In genomic region chr12:43338848-43339526, GRCh38 we compare ENCODE assay signal across 9 cellular contexts.
DNase-seq lines count a peak whose midpoint lies in the region; ATAC-seq and TF ChIP-seq lines count a peak whose summit lies in the region.
"Had no signal": no experiment of that assay in that cellular context is flagged by ENCODE, and none has a peak within 500 bp of the region (broad histone marks: within the 10 kb centered on the region; RNA-seq: fewer than 3 reads in every experiment).

No MANE protein-coding gene starts in this region.

- H3K27ac ChIP-seq in C4-2B: no peak overlapping the region

- no peak overlapping the region for H3K9ac ChIP-seq in NT2/D1 (ENCODE audit: insufficient read length, low read depth)

- no peak overlapping the region for H3K4me3 Mint-ChIP-seq in effector memory CD8-positive, alpha-beta T cell
- H3K4me3 Mint-ChIP-seq: IgD-negative memory B cell had no signal

- TF ChIP-seq CTCF in C4-2B (conservative IDR thresholded peaks at IDR 0.05) (peak; percentile 69), epithelial cell of esophagus (IDR thresholded peaks at IDR 0.05; ENCODE audit: insufficient read depth, low read depth, low read length, missing control alignments) (peak; percentile 52), omental fat pad (IDR thresholded peaks at IDR 0.05) (no peak), lower leg skin (IDR thresholded peaks at IDR 0.05) (no peak)

- ATAC-seq in GM19455 (IDR thresholded peaks at IDR 0.05; ENCODE audit: unreplicated experiment) (peak; percentile 52), HG03378 (IDR thresholded peaks at IDR 0.05; ENCODE audit: unreplicated experiment) (peak; percentile 64), omental fat pad (ENCODE audit: low FRiP score) (peak; percentile 87)
- ATAC-seq in effector memory CD8-positive, alpha-beta T cell (replicated peaks): no peak

- no peaks in the 10 kb centered on the region for H3K4me1 ChIP-seq in NT2/D1 (ENCODE audit: insufficient read depth, insufficient read length)

- intact Hi-C loops in lower leg skin (cut with DNase I; ENCODE audit: low total_unique reads): no loop called here

- H3K36me3 ChIP-seq in NT2/D1 (ENCODE audit: insufficient read depth, insufficient read length, low read length): no peaks in the 10 kb centered on the region

- peak; percentile 44 for DNase-seq in NT2/D1 (ENCODE audit: low read depth, low spot score)
- DNase-seq in epithelial cell of esophagus (ENCODE audit: low read depth): peak; percentile 38
- no peak for DNase-seq in omental fat pad (ENCODE audit: low spot score)
- DNase-seq in effector memory CD8-positive, alpha-beta T cell: no peak
- no peak for DNase-seq in lower leg skin (ENCODE audit: low spot score in 2 of 2)

- no peak overlapping the region for H3K27ac Mint-ChIP-seq in effector memory CD8-positive, alpha-beta T cell
- H3K27ac Mint-ChIP-seq: IgD-negative memory B cell had no signal

- no peak for TF ChIP-seq POLR2A in lower leg skin (IDR thresholded peaks at IDR 0.05)

- H3K4me3 ChIP-seq in NT2/D1 (ENCODE audit: insufficient read length, low read depth) (no peak overlapping the region), epithelial cell of esophagus (ENCODE audit: low read length) (no peak overlapping the region), lower leg skin (ENCODE audit: low read depth, poor library complexity, severe bottlenecking) (no peak overlapping the region)

- no peaks in the 10 kb centered on the region for H3K36me3 Mint-ChIP-seq in effector memory CD8-positive, alpha-beta T cell (ENCODE audit: insufficient read depth)
- H3K36me3 Mint-ChIP-seq: IgD-negative memory B cell had no signal

- peaks cover 0 to 3% of the 10 kb centered on the region in 2 donors for H3K9me3 Mint-ChIP-seq in effector memory CD8-positive, alpha-beta T cell

- no peaks in the 10 kb centered on the region for H3K27me3 ChIP-seq in NT2/D1 (ENCODE audit: insufficient read depth, insufficient read length)

- peaks cover 10% of the 10 kb centered on the region for H3K9me3 ChIP-seq in NT2/D1 (ENCODE audit: insufficient read depth, low read length)

- H3K4me1 Mint-ChIP-seq in effector memory CD8-positive, alpha-beta T cell (ENCODE audit: low read depth in 2 of 2): no peaks in the 10 kb centered on the region

- H3K27me3 Mint-ChIP-seq in effector memory CD8-positive, alpha-beta T cell: no peaks in the 10 kb centered on the region
- H3K27me3 Mint-ChIP-seq: IgD-negative memory B cell had no signal

Comparison
In these comparisons a context has a peak if more than half of its experiments do, and no peak if none do; other contexts are left out.
1. CTCF ChIP-seq: peak in C4-2B (single experiment) and epithelial cell of esophagus (single experiment); none in omental fat pad (0 of 3) and lower leg skin (0 of 3).
2. DNase-seq: peak in NT2/D1 (single experiment) and epithelial cell of esophagus (single experiment); none in omental fat pad (single experiment), effector memory CD8-positive, alpha-beta T cell (0 of 3) and lower leg skin (0 of 2).